21 cellular contexts compared by ENCODE assay signal in genomic region chr11:13109616-13110015, GRCh38.
"Had no signal": no experiment of that assay in that cellular context is flagged by ENCODE, and none has a peak within 500 bp of the region (broad histone marks: within the 10 kb centered on the region; RNA-seq: fewer than 3 reads in every experiment).

No MANE protein-coding gene starts in this region.

- H3K4me1 ChIP-seq: left lung, uterus had no signal

- H3K27ac Mint-ChIP-seq: naive B cell, nephron, progenitor cell of endocrine pancreas had no signal

- H3K9me3 Mint-ChIP-seq: nephron had no signal

- H3K36me3 Mint-ChIP-seq: naive B cell had no signal

- ATAC-seq: heart left ventricle, left lung, lower lobe of right lung, pancreas, right cardiac atrium had no signal

- H3K27me3 ChIP-seq: heart left ventricle, left lung, pancreas, suprapubic skin, thyroid gland, upper lobe of left lung, uterus had no signal

- H3K27me3 Mint-ChIP-seq: progenitor cell of endocrine pancreas had no signal

- H3K4me3 ChIP-seq: heart left ventricle, left lung, lower lobe of right lung, pancreas, suprapubic skin, thyroid gland, upper lobe of left lung, uterus had no signal

- DNase-seq: effector memory CD4-positive, alpha-beta T cell; erythroblast; foreskin melanocyte; heart left ventricle; hippocampal formation; left lung; lower lobe of right lung; mesenchymal stem cell; naive B cell; occipital lobe; pancreas; small intestine; stimulated activated CD4-positive, alpha-beta T cell treated with anti-CD3 and anti-CD28 coated beads, Interleukin-2, amount 100 ng/mL, for 48 hours; stimulated activated naive CD4-positive, alpha-beta T cell treated with Interleukin-2 at 50 U/mL for 16 hours; thyroid gland; uterus had no signal

- H3K4me1 Mint-ChIP-seq: naive B cell had no signal

- H3K36me3 ChIP-seq: heart left ventricle, left lung, lower lobe of right lung, pancreas, suprapubic skin, thyroid gland, upper lobe of left lung, uterus had no signal

- H3K4me3 Mint-ChIP-seq: naive B cell, nephron had no signal

- H3K27ac ChIP-seq: heart left ventricle, left lung, lower lobe of right lung, pancreas, suprapubic skin, thyroid gland, upper lobe of left lung, uterus had no signal
